In the genomic region with DNA sequence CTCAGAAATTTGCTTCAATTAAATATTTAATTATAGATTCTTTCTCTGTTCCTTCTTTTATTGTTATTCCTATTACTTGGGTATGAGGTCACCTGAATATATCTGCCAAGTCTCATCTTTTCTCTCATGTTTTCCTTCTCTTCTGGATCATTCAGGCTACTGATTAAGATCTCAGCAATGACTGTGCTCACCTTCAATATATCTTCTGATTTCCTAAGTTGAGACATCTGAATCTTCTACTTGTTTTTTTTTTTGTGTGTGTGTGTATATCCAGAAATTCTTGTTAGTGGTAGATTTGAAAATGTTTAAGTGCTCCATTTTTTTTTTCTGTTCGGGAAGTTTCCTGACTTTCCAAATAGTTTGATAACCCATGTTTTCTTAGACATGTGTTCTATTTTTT, we compare ENCODE assay signal across 1 cellular context.
TF ChIP-seq lines count a peak whose summit lies in the region.

No MANE protein-coding gene starts in this region.

TF ChIP-seq in K562, 482 proteins besides CTCF, POLR2A, EP300 and RAD21 (continued from another document):
- TF ChIP-seq HES1 (IDR thresholded peaks at IDR 0.05; ENCODE audit: low read depth) (no peak), MCM7 (IDR thresholded peaks at IDR 0.05) (no peak), MEIS2 (IDR thresholded peaks at IDR 0.05; ENCODE audit: partially characterized antibody) (peak; percentile 36), DDX20 (tag; IDR thresholded peaks at IDR 0.05; ENCODE audit: low read depth) (no peak), ZNF124 (CRISPR knock-in tag; IDR thresholded peaks at IDR 0.05) (no peak), FOXK2 (conservative IDR thresholded peaks at IDR 0.05 in 1 of 2, IDR thresholded peaks at IDR 0.05 in 1 of 2; ENCODE audit: low read depth in 2 of 2) (0 out of 4 replicates have a peak, but pooled peaks of 1 of the 2 experiments have one; percentile 33), ZNF584 (CRISPR knock-in tag; IDR thresholded peaks at IDR 0.05; ENCODE audit: low read depth) (no peak), ZKSCAN8 (CRISPR knock-in tag; IDR thresholded peaks at IDR 0.05) (no peak), THRB (CRISPR knock-in tag; conservative IDR thresholded peaks at IDR 0.05) (no peak), FOXA3 (CRISPR knock-in tag; conservative IDR thresholded peaks at IDR 0.05 in 1 of 2, IDR thresholded peaks at IDR 0.05 in 1 of 2) (no peak), ARID1B (IDR thresholded peaks at IDR 0.05) (peak; percentile 47; the same call in 1 of the 2 replicates), IRF1 (CRISPR knock-in tag; IDR thresholded peaks at IDR 0.05; ENCODE audit: borderline replicate concordance) (no peak), MBD1 (CRISPR knock-in tag; IDR thresholded peaks at IDR 0.05) (no peak), SMARCE1 (IDR thresholded peaks at IDR 0.05) (0 out of 2 replicates have a peak, but pooled peaks have one; percentile 44), PKNOX1 (IDR thresholded peaks at IDR 0.05) (peak; percentile 16; the same call in 1 of the 2 replicates), MCM3 (IDR thresholded peaks at IDR 0.05) (no peak), SIN3B (IDR thresholded peaks at IDR 0.05; ENCODE audit: low read depth) (no peak), BRF1 (IDR thresholded peaks at IDR 0.05; ENCODE audit: borderline replicate concordance, extremely low read depth, insufficient read length) (no peak), RCOR1 (IDR thresholded peaks at IDR 0.05; ENCODE audit: borderline replicate concordance in 1 of 2, low read depth in 2 of 2, low read length in 2 of 2) (no peak), ZNF24 (IDR thresholded peaks at IDR 0.05) (no peak), NCOA6 (IDR thresholded peaks at IDR 0.05) (no peak), KHSRP (IDR thresholded peaks at IDR 0.05) (no peak), ZNF668 (CRISPR knock-in tag; IDR thresholded peaks at IDR 0.05) (no peak), NUFIP1 (IDR thresholded peaks at IDR 0.05; ENCODE audit: partially characterized antibody) (no peak), TEAD2 (tag; IDR thresholded peaks at IDR 0.05) (0 out of 2 replicates have a peak, but pooled peaks have one; percentile 10), CBX5 (IDR thresholded peaks at IDR 0.05; ENCODE audit: borderline replicate concordance, low read depth) (no peak), VEZF1 (CRISPR knock-in tag; IDR thresholded peaks at IDR 0.05) (no peak), PML (IDR thresholded peaks at IDR 0.05; ENCODE audit: low read length) (no peak), PTTG1 (tag; IDR thresholded peaks at IDR 0.05; ENCODE audit: low read depth) (no peak), EP400 (IDR thresholded peaks at IDR 0.05) (no peak), SMAD4 (CRISPR knock-in tag; conservative IDR thresholded peaks at IDR 0.05) (no peak), ZNF41 (CRISPR knock-in tag; conservative IDR thresholded peaks at IDR 0.05) (no peak), GTF2E2 (tag; IDR thresholded peaks at IDR 0.05) (no peak), ZNF561 (CRISPR knock-in tag; conservative IDR thresholded peaks at IDR 0.05) (no peak), ETV5 (CRISPR knock-in tag; IDR thresholded peaks at IDR 0.05; ENCODE audit: low read depth) (no peak), BRD9 (IDR thresholded peaks at IDR 0.05; ENCODE audit: low read depth, partially characterized antibody) (peak; percentile 57), TRIM28 (IDR thresholded peaks at IDR 0.05) (no peak), ZNF212 (CRISPR knock-in tag; IDR thresholded peaks at IDR 0.05) (no peak), ZEB2 (IDR thresholded peaks at IDR 0.05) (0 out of 2 replicates have a peak, but pooled peaks have one; percentile 56), SNRNP70 (optimal IDR thresholded peaks at IDR 0.05; ENCODE audit: low read depth, low read length) (no peak)
- TF ChIP-seq, protein P1, sequence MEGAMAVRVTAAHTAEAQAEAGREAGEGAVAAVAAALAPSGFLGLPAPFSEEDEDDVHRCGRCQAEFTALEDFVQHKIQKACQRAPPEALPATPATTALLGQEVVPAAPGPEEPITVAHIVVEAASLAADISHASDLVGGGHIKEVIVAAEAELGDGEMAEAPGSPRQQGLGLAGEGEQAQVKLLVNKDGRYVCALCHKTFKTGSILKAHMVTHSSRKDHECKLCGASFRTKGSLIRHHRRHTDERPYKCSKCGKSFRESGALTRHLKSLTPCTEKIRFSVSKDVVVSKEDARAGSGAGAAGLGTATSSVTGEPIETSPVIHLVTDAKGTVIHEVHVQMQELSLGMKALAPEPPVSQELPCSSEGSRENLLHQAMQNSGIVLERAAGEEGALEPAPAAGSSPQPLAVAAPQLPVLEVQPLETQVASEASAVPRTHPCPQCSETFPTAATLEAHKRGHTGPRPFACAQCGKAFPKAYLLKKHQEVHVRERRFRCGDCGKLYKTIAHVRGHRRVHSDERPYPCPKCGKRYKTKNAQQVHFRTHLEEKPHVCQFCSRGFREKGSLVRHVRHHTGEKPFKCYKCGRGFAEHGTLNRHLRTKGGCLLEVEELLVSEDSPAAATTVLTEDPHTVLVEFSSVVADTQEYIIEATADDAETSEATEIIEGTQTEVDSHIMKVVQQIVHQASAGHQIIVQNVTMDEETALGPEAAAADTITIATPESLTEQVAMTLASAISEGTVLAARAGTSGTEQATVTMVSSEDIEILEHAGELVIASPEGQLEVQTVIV (CRISPR knock-in tag; IDR thresholded peaks at IDR 0.05; ENCODE audit: borderline replicate concordance), result no peak
